In genomic region chr4:172716291-172716690, GRCh38 we compare ENCODE assay signal across 21 cellular contexts.
"Had no signal": no experiment of that assay in that cellular context is flagged by ENCODE, and none has a peak within 500 bp of the region (broad histone marks: within the 10 kb centered on the region; RNA-seq: fewer than 3 reads in every experiment).

No MANE protein-coding gene starts in this region.

- DNase-seq: Kasumi-1, MM.1S, NCI-H1092 treated with DMSO at 0.1 percent for 48 hours, NCI-H146, NCI-H1694 treated with DMSO at 0.1 percent for 48 hours, NCI-H1930, NCI-H2081, NCI-H2107, NCI-H226, NCI-H446, NCI-H510A, NCI-H526 treated with DMSO at 0.1 percent for 48 hours, Right ventricle myocardium superior, RPMI8226, SIG-M5, SK-N-SH, SW 1271, T-cell had no signal

- H3K9me2 ChIP-seq: SK-N-SH had no signal

- H3K27ac ChIP-seq: HL-60, KMS-11 had no signal

- H3K9me3 ChIP-seq: SK-N-SH had no signal

- H3K4me2 ChIP-seq: KMS-11, SK-N-SH had no signal

- H3K9ac ChIP-seq: KMS-11, SK-N-SH had no signal

- H3K4me3 ChIP-seq: K562 had no signal
